Comparison of ENCODE assay signal across 5 cellular contexts in genomic region chr15:25512957-25513356, GRCh38.
"Had no signal": no experiment of that assay in that cellular context is flagged by ENCODE, and none has a peak within 500 bp of the region (broad histone marks: within the 10 kb centered on the region; RNA-seq: fewer than 3 reads in every experiment).

No MANE protein-coding gene starts in this region.

- DNase-seq: H9, HCEC 1CT, IMR-90 had no signal

- ATAC-seq: GM23338, K562 had no signal
